Comparison of ENCODE assay signal across 2 cellular contexts in the genomic region with DNA sequence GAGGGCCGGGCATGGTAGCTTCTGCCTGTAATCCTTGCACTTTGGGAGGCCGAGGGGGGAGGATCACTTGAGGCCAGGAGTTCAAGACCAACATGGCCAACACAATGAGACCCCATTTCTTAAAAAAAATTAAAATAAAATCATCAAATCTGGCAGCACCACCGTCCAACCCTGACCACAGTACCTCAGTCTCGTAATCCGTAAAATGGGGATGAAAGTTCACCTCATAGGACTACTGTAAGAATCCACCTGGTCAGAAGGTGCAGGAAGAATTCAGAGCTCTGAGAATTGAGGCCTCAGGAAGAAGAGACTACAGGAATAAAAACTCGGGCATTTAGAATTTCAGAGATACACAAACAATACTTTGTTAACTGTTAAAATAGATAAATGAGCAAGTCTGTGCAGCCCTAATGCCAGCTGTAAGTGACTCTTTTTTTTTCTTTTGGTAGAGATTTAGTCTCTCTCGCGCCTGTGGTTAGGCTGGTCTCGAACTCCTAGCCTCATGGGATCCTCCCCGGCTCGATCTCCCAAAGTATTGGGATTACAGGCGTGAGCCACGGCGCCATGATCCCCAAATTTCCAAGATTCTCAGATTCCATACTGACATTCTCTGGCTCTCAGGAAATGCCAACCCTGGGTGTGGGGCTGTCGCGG.
TF ChIP-seq lines count a peak whose summit lies in the region.

No MANE protein-coding gene starts in this region.

TF ChIP-seq in K562, 482 proteins besides CTCF, POLR2A, EP300 and RAD21 (continues in another document):
- no peak for TF ChIP-seq SMAD1 (IDR thresholded peaks at IDR 0.05; ENCODE audit: low read depth, low read length, partially characterized antibody)
- TF ChIP-seq ZNF146 (CRISPR knock-in tag; IDR thresholded peaks at IDR 0.05; ENCODE audit: unreplicated experiment) = no peak
- no peak for TF ChIP-seq TARDBP (IDR thresholded peaks at IDR 0.05)
- TF ChIP-seq HCFC1 (IDR thresholded peaks at IDR 0.05; ENCODE audit: low read depth, low read length) = 0 out of 2 replicates have a peak, but pooled peaks have one; percentile 10
- TF ChIP-seq, protein P1, sequence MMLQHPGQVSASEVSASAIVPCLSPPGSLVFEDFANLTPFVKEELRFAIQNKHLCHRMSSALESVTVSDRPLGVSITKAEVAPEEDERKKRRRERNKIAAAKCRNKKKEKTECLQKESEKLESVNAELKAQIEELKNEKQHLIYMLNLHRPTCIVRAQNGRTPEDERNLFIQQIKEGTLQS (IDR thresholded peaks at IDR 0.05) = no peak
- TF ChIP-seq, protein P1 (CRISPR knock-in tag; conservative IDR thresholded peaks at IDR 0.05) = no peak
- TF ChIP-seq, protein P2, sequence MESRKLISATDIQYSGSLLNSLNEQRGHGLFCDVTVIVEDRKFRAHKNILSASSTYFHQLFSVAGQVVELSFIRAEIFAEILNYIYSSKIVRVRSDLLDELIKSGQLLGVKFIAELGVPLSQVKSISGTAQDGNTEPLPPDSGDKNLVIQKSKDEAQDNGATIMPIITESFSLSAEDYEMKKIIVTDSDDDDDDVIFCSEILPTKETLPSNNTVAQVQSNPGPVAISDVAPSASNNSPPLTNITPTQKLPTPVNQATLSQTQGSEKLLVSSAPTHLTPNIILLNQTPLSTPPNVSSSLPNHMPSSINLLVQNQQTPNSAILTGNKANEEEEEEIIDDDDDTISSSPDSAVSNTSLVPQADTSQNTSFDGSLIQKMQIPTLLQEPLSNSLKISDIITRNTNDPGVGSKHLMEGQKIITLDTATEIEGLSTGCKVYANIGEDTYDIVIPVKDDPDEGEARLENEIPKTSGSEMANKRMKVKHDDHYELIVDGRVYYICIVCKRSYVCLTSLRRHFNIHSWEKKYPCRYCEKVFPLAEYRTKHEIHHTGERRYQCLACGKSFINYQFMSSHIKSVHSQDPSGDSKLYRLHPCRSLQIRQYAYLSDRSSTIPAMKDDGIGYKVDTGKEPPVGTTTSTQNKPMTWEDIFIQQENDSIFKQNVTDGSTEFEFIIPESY (CRISPR knock-in tag; IDR thresholded peaks at IDR 0.05) = peak; percentile 98; the same call in 1 of the 2 replicates
- TF ChIP-seq KDM4B (IDR thresholded peaks at IDR 0.05; ENCODE audit: borderline replicate concordance in 2 of 2, low read depth in 1 of 2) = no peak
- no peak for TF ChIP-seq CREB1 (IDR thresholded peaks at IDR 0.05)
- TF ChIP-seq CREB1 (CRISPR knock-in tag; IDR thresholded peaks at IDR 0.05) = 0 out of 2 replicates have a peak, but pooled peaks have one; percentile 40
- TF ChIP-seq, protein P3, sequence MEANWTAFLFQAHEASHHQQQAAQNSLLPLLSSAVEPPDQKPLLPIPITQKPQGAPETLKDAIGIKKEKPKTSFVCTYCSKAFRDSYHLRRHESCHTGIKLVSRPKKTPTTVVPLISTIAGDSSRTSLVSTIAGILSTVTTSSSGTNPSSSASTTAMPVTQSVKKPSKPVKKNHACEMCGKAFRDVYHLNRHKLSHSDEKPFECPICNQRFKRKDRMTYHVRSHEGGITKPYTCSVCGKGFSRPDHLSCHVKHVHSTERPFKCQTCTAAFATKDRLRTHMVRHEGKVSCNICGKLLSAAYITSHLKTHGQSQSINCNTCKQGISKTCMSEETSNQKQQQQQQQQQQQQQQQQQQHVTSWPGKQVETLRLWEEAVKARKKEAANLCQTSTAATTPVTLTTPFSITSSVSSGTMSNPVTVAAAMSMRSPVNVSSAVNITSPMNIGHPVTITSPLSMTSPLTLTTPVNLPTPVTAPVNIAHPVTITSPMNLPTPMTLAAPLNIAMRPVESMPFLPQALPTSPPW (CRISPR knock-in tag; IDR thresholded peaks at IDR 0.05) = no peak
- 0 out of 2 replicates have a peak, but pooled peaks have one; percentile 18 for TF ChIP-seq TEAD4 (IDR thresholded peaks at IDR 0.05; ENCODE audit: low read length)
- no peak for TF ChIP-seq TEAD4 (CRISPR knock-in tag; IDR thresholded peaks at IDR 0.05; ENCODE audit: borderline replicate concordance)
- TF ChIP-seq GABPA (tag; conservative IDR thresholded peaks at IDR 0.05; ENCODE audit: low read depth) = no peak
- no peak for TF ChIP-seq MTF1 (CRISPR knock-in tag; IDR thresholded peaks at IDR 0.05; ENCODE audit: borderline replicate concordance)
- TF ChIP-seq MYBL2 (IDR thresholded peaks at IDR 0.05; ENCODE audit: low read depth) = no peak
- TF ChIP-seq MYBL2 (CRISPR knock-in tag; IDR thresholded peaks at IDR 0.05; ENCODE audit: borderline replicate concordance) = no peak
- TF ChIP-seq, protein P4, sequence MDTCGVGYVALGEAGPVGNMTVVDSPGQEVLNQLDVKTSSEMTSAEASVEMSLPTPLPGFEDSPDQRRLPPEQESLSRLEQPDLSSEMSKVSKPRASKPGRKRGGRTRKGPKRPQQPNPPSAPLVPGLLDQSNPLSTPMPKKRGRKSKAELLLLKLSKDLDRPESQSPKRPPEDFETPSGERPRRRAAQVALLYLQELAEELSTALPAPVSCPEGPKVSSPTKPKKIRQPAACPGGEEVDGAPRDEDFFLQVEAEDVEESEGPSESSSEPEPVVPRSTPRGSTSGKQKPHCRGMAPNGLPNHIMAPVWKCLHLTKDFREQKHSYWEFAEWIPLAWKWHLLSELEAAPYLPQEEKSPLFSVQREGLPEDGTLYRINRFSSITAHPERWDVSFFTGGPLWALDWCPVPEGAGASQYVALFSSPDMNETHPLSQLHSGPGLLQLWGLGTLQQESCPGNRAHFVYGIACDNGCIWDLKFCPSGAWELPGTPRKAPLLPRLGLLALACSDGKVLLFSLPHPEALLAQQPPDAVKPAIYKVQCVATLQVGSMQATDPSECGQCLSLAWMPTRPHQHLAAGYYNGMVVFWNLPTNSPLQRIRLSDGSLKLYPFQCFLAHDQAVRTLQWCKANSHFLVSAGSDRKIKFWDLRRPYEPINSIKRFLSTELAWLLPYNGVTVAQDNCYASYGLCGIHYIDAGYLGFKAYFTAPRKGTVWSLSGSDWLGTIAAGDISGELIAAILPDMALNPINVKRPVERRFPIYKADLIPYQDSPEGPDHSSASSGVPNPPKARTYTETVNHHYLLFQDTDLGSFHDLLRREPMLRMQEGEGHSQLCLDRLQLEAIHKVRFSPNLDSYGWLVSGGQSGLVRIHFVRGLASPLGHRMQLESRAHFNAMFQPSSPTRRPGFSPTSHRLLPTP (IDR thresholded peaks at IDR 0.05; ENCODE audit: borderline replicate concordance, extremely low read depth, insufficient read length) = no peak
- TF ChIP-seq, protein P5, sequence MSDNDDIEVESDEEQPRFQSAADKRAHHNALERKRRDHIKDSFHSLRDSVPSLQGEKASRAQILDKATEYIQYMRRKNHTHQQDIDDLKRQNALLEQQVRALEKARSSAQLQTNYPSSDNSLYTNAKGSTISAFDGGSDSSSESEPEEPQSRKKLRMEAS (CRISPR knock-in tag; IDR thresholded peaks at IDR 0.05) = no peak
- TF ChIP-seq, protein P6, sequence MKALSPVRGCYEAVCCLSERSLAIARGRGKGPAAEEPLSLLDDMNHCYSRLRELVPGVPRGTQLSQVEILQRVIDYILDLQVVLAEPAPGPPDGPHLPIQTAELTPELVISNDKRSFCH (CRISPR knock-in tag; IDR thresholded peaks at IDR 0.05) = no peak
- TF ChIP-seq, protein P6 (tag; IDR thresholded peaks at IDR 0.05) = no peak
- no peak for TF ChIP-seq HDAC2 (IDR thresholded peaks at IDR 0.05)
- no peak for TF ChIP-seq SMC3 (conservative IDR thresholded peaks at IDR 0.05; ENCODE audit: insufficient read depth, low read depth, low read length)
- no peak for TF ChIP-seq NCOA6 (IDR thresholded peaks at IDR 0.05)

TF ChIP-seq in HEK293T, 16 proteins besides CTCF, POLR2A, EP300 and RAD21:
- no peak for TF ChIP-seq ELF4 (IDR thresholded peaks at IDR 0.05)
- TF ChIP-seq ARNT (IDR thresholded peaks at IDR 0.05) = no peak
- TF ChIP-seq BHLHE40 (IDR thresholded peaks at IDR 0.05; ENCODE audit: borderline replicate concordance) = no peak
- no peak for TF ChIP-seq NFRKB (IDR thresholded peaks at IDR 0.05)
- TF ChIP-seq LEF1 (IDR thresholded peaks at IDR 0.05; ENCODE audit: borderline replicate concordance) = no peak
- no peak for TF ChIP-seq TARDBP (IDR thresholded peaks at IDR 0.05)
- TF ChIP-seq, protein P7, sequence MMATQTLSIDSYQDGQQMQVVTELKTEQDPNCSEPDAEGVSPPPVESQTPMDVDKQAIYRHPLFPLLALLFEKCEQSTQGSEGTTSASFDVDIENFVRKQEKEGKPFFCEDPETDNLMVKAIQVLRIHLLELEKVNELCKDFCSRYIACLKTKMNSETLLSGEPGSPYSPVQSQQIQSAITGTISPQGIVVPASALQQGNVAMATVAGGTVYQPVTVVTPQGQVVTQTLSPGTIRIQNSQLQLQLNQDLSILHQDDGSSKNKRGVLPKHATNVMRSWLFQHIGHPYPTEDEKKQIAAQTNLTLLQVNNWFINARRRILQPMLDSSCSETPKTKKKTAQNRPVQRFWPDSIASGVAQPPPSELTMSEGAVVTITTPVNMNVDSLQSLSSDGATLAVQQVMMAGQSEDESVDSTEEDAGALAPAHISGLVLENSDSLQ (IDR thresholded peaks at IDR 0.05) = no peak
- TF ChIP-seq CTBP1 (IDR thresholded peaks at IDR 0.05; ENCODE audit: borderline replicate concordance) = no peak
- TF ChIP-seq SUZ12 (IDR thresholded peaks at IDR 0.05) = no peak
- no peak for TF ChIP-seq SP1 (IDR thresholded peaks at IDR 0.05)
- TF ChIP-seq FOXK2 (IDR thresholded peaks at IDR 0.05) = no peak
- no peak for TF ChIP-seq HDGF (IDR thresholded peaks at IDR 0.05; ENCODE audit: borderline replicate concordance)
- no peak for TF ChIP-seq L3MBTL2 (conservative IDR thresholded peaks at IDR 0.05)
- no peak for TF ChIP-seq FOXA1 (IDR thresholded peaks at IDR 0.05)
- no peak for TF ChIP-seq FOXM1 (IDR thresholded peaks at IDR 0.05; ENCODE audit: borderline replicate concordance)
- TF ChIP-seq ZNF384 (IDR thresholded peaks at IDR 0.05) = no peak
TF ChIP-seq in HEK293T: peak in this region for 0.
